14 cellular contexts compared by ENCODE assay signal in genomic region chr2:222447144-222447543, GRCh38. TPM values are rescaled to one million over a fixed set of nuclear protein-coding genes. Genes with fewer than 3 reads are reported as not detected.
"Had no signal": no experiment of that assay in that cellular context is flagged by ENCODE, and none has a peak within 500 bp of the region (broad histone marks: within the 10 kb centered on the region; RNA-seq: fewer than 3 reads in every experiment).

No MANE protein-coding gene starts in this region.

- H3K4me3 ChIP-seq: cardiac muscle cell, sigmoid colon, thoracic aorta, upper lobe of left lung had no signal

- ATAC-seq: natural killer cell treated with Interleukin-12 subunit alpha and Interleukin-12 subunit beta and Interleukin-15 and Interleukin-18, amount 100 ng/mL, for 72 hours; stimulated activated naive B cell treated with anti-CD40 and anti-IgM and Interleukin-4, amounts not matched to agents 10 μg/mL and 1 μg/mL and 100 μg/mL, for 72 hours had no signal

- DNase-seq: activated CD4-positive, alpha-beta T cell treated with anti-CD3 and anti-CD28 coated beads, Interleukin-2, amount 50 U/mL, for 48 hours; amniotic stem cell; nucleus accumbens; posterior cingulate gyrus; sigmoid colon; stimulated activated CD4-positive, alpha-beta T cell treated with anti-CD3 and anti-CD28 coated beads, Interleukin-4, amount 100 ng/mL, for 4 hours; stimulated activated naive B cell treated with anti-CD40 and anti-IgM and Interleukin-4, amounts not matched to agents 10 μg/mL and 1 μg/mL and 100 μg/mL, for 72 hours; upper lobe of left lung had no signal

- H3K4me1 ChIP-seq: sigmoid colon had no signal

- H3K36me3 Mint-ChIP-seq: activated naive CD8-positive, alpha-beta T cell; natural killer cell treated with Interleukin-12 subunit alpha and Interleukin-12 subunit beta and Interleukin-15 and Interleukin-18, amount 100 ng/mL, for 72 hours; stimulated activated naive B cell treated with anti-CD40 and anti-IgM and Interleukin-4, amounts not matched to agents 10 μg/mL and 1 μg/mL and 100 μg/mL, for 72 hours had no signal

- H3K36me3 ChIP-seq: cardiac muscle cell, sigmoid colon, thoracic aorta, upper lobe of left lung had no signal

- H3K9me3 Mint-ChIP-seq: natural killer cell treated with Interleukin-12 subunit alpha and Interleukin-12 subunit beta and Interleukin-15 and Interleukin-18, amount 100 ng/mL, for 72 hours had no signal

- H3K4me3 Mint-ChIP-seq: activated naive CD8-positive, alpha-beta T cell; natural killer cell treated with Interleukin-12 subunit alpha and Interleukin-12 subunit beta and Interleukin-15 and Interleukin-18, amount 100 ng/mL, for 72 hours; stimulated activated naive B cell treated with anti-CD40 and anti-IgM and Interleukin-4, amounts not matched to agents 10 μg/mL and 1 μg/mL and 100 μg/mL, for 72 hours had no signal

- H3K27me3 ChIP-seq: cardiac muscle cell, sigmoid colon, upper lobe of left lung had no signal

- H3K27ac Mint-ChIP-seq: activated naive CD8-positive, alpha-beta T cell; natural killer cell treated with Interleukin-12 subunit alpha and Interleukin-12 subunit beta and Interleukin-15 and Interleukin-18, amount 100 ng/mL, for 72 hours; stimulated activated naive B cell treated with anti-CD40 and anti-IgM and Interleukin-4, amounts not matched to agents 10 μg/mL and 1 μg/mL and 100 μg/mL, for 72 hours had no signal

- H3K9me3 ChIP-seq: sigmoid colon, thoracic aorta, upper lobe of left lung had no signal

- H3K27ac ChIP-seq: cardiac muscle cell, sigmoid colon, thoracic aorta, upper lobe of left lung had no signal

- H3K27me3 Mint-ChIP-seq: activated naive CD8-positive, alpha-beta T cell had no signal

RNA-seq across cellular contexts. Expression of gene SGPP2, which starts 22.8 kb away (rescaled TPM):
- total RNA-seq: dermis microvascular lymphatic vessel endothelial cell, fibroblast of villous mesenchyme had no signal
